ENCODE assay signal across 15 cellular contexts in the genomic region with DNA sequence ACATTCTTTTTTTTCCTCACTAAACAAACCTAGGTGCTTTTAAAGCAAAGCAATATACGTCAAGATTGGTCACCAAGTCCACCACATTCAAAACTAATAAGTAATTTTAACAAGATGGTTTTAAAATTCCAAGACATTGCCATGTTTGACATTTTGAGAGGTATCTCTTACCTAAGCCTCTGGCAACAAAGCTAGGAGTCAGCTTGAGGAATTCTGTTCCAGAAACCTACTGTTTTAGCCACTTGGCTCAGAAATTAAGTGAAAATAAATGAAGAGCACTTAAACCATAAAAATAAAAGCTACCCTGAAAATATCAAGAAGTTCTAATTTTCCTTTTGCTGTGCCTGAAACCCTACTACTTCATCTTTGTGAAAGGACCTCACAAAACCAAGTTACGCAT.
"Had no signal": no experiment of that assay in that cellular context is flagged by ENCODE, and none has a peak within 500 bp of the region (broad histone marks: within the 10 kb centered on the region; RNA-seq: fewer than 3 reads in every experiment).

No MANE protein-coding gene starts in this region.

- H3K27me3 ChIP-seq: cardiac muscle cell, dorsolateral prefrontal cortex, left lung, testis had no signal

- H3K4me1 ChIP-seq: left lung, psoas muscle, testis had no signal

- H3K9me3 ChIP-seq: left lung, psoas muscle, testis had no signal

- H3K36me3 ChIP-seq: cardiac muscle cell, left lung had no signal

- DNase-seq: cortex of kidney; effector CD8-positive, alpha-beta T cell; immature natural killer cell; left lung; mesenchymal stem cell; midbrain; naive B cell; psoas muscle; stimulated activated CD4-positive, alpha-beta T cell treated with anti-CD3 and anti-CD28 coated beads, Interleukin-2, amount 100 ng/mL, for 48 hours; testis; trophoblast cell had no signal

- H3K4me3 ChIP-seq: cardiac muscle cell, dorsolateral prefrontal cortex, left lung, lung, psoas muscle, smooth muscle cell, testis had no signal

- ATAC-seq: left lung, psoas muscle had no signal

- H3K27ac ChIP-seq: left lung, psoas muscle, testis had no signal
